Comparison of ENCODE assay signal across 20 cellular contexts in genomic region chr5:159257629-159258283, GRCh38. TPM values are rescaled to one million over a fixed set of nuclear protein-coding genes. Genes with fewer than 3 reads are reported as not detected.
DNase-seq lines count a peak whose midpoint lies in the region; ATAC-seq and TF ChIP-seq lines count a peak whose summit lies in the region.
"Had no signal": no experiment of that assay in that cellular context is flagged by ENCODE, and none has a peak within 500 bp of the region (broad histone marks: within the 10 kb centered on the region; RNA-seq: fewer than 3 reads in every experiment).

No MANE protein-coding gene starts in this region.

- no peak overlapping the region for H3K27ac Mint-ChIP-seq in endothelial cell (ENCODE audit: unreplicated experiment)
- H3K27ac Mint-ChIP-seq: CD4-positive, alpha-beta T cell had no signal

- ATAC-seq in psoas muscle, result no peak
- no peak for ATAC-seq in sciatic nerve
- ATAC-seq: A549, HCT116, Right ventricle myocardium inferior had no signal

- H3K4me2 ChIP-seq in PC-9, result no peak overlapping the region
- H3K4me2 ChIP-seq: A549 had no signal

- peaks cover 2% of the 10 kb centered on the region for H3K27me3 Mint-ChIP-seq in endothelial cell (ENCODE audit: unreplicated experiment)
- H3K27me3 Mint-ChIP-seq: CD4-positive, alpha-beta T cell had no signal

- H3K4me3 Mint-ChIP-seq in endothelial cell (ENCODE audit: unreplicated experiment), result no peak overlapping the region
- H3K4me3 Mint-ChIP-seq: CD4-positive, alpha-beta T cell had no signal

- H3K9me2 ChIP-seq in PC-9 (ENCODE audit: insufficient read depth), result no peaks in the 10 kb centered on the region

- intact Hi-C loops in PC-9 (cut with micrococcal nuclease; ENCODE audit: unreplicated experiment), result no loop called here
- intact Hi-C loops in psoas muscle (cut with DNase I), result no loop called here
- intact Hi-C loops in sciatic nerve (cut with DNase I), result no loop called here
- intact Hi-C loops in dorsolateral prefrontal cortex (cut with DNase I), result no loop called here

- H3F3A ChIP-seq in PC-9 (ENCODE audit: insufficient read depth, low read depth), result peaks cover 6% of the 10 kb centered on the region; the same call in 1 of the 2 replicates

- BruUV-seq in PC-9 (replicated peaks; lab: Mats Ljungman, UMichigan), result no TSS peak

- H3K4me3 ChIP-seq in PC-9 (no peak overlapping the region), psoas muscle (no peak overlapping the region), dorsolateral prefrontal cortex (no peak overlapping the region)
- H3K4me3 ChIP-seq: A549, GM23248, SK-N-MC had no signal

- no peaks in the 10 kb centered on the region for H4K20me1 ChIP-seq in PC-9 (ENCODE audit: insufficient read depth)

- H3K79me2 ChIP-seq in PC-9 (ENCODE audit: low read depth), result no peaks in the 10 kb centered on the region

- TF ChIP-seq CTCF in PC-9 (conservative IDR thresholded peaks at IDR 0.05) (0 out of 2 replicates have a peak, but pooled peaks have one; percentile 29), endothelial cell (IDR thresholded peaks at IDR 0.05; ENCODE audit: unreplicated experiment) (peak; percentile 47), psoas muscle (IDR thresholded peaks at IDR 0.05) (peak; percentile 5), dorsolateral prefrontal cortex (IDR thresholded peaks at IDR 0.05 in 54 of 56, conservative IDR thresholded peaks at IDR 0.05 in 2 of 56; ENCODE audit: low read depth in 1 of 56, partially characterized antibody in 56 of 56) (peak in 5 of 56 donors; percentile 7 to 29 (median 13))

- no peaks in the 10 kb centered on the region for H3K9me3 ChIP-seq in PC-9 (ENCODE audit: insufficient read depth, low read depth)
- no peaks in the 10 kb centered on the region for H3K9me3 ChIP-seq in psoas muscle
- H3K9me3 ChIP-seq: A549 had no signal

- peak; percentile 13 for DNase-seq in NCI-H82 (lab: John Stamatoyannopoulos, UW)
- no peak for DNase-seq in NCI-H82 treated with DMSO at 0.1 percent for 48 hours (lab: John Stamatoyannopoulos, UW; ENCODE audit: unreplicated experiment)
- DNase-seq in PC-9, result no peak
- DNase-seq in endothelial cell (ENCODE audit: low spot score), result no peak
- DNase-seq in psoas muscle, result no peak
- DNase-seq in sciatic nerve (ENCODE audit: low spot score), result no peak
- DNase-seq in dorsolateral prefrontal cortex, result no peak
- DNase-seq in activated CD4-positive, alpha-beta T cell treated with anti-CD3 and anti-CD28 coated beads, Interleukin-2, amount 50 U/mL, for 4 hours, result no peak
- DNase-seq: CD4-positive, alpha-beta T cell; DMS79 treated with DMSO at 0.1 percent for 48 hours; GM23248; NCI-H1417; NCI-H187 treated with DMSO at 0.1 percent for 48 hours; NCI-H2171; NCI-H446; NCI-H748 treated with DMSO at 0.1 percent for 48 hours had no signal

- H3K36me3 Mint-ChIP-seq in endothelial cell (ENCODE audit: low read depth, unreplicated experiment), result no peaks in the 10 kb centered on the region

- no peaks in the 10 kb centered on the region for H3K36me3 ChIP-seq in PC-9 (ENCODE audit: low read depth)
- H3K36me3 ChIP-seq in psoas muscle (ENCODE audit: insufficient read depth in 1 of 2, low read depth in 1 of 2), result no peaks in the 10 kb centered on the region

- H3K4me1 Mint-ChIP-seq in endothelial cell (ENCODE audit: unreplicated experiment), result peaks cover 3% of the 10 kb centered on the region

- H2AFZ ChIP-seq in PC-9, result no peak overlapping the region
- H2AFZ ChIP-seq: GM23248 had no signal

- H3K4me1 ChIP-seq in PC-9 (replicated peaks; ENCODE audit: insufficient read depth) (peaks cover 8% of the 10 kb centered on the region; the same call in 1 of the 2 replicates), psoas muscle (peaks cover 4% of the 10 kb centered on the region)

- CTCF ChIA-PET in PC-9 (lab: Charles Lee), result no interaction called here

- H3K27ac ChIP-seq in PC-9 (no peak overlapping the region), psoas muscle (no peak overlapping the region), dorsolateral prefrontal cortex (no peak overlapping the region)
- H3K27ac ChIP-seq: A549, GM23248, SK-N-MC had no signal

- WGBS in psoas muscle, 3 donors, result 72 to 78% (median 77%) methylated on average over 6 of the region's 6 CpGs

- no peaks in the 10 kb centered on the region for H3K27me3 ChIP-seq in PC-9 (ENCODE audit: insufficient read depth, low read depth)
- H3K27me3 ChIP-seq in psoas muscle (ENCODE audit: insufficient read depth in 3 of 3, low read length in 2 of 3), result peaks cover 0 to 10% (median 0%) of the 10 kb centered on the region in 3 donors
- H3K27me3 ChIP-seq in dorsolateral prefrontal cortex, result peaks cover 0 to 5% (median 0%) of the 10 kb centered on the region in 45 donors

- no peaks in the 10 kb centered on the region for H3K9me3 Mint-ChIP-seq in endothelial cell (ENCODE audit: unreplicated experiment)
- H3K9me3 Mint-ChIP-seq: CD4-positive, alpha-beta T cell had no signal

- POLR2A ChIA-PET in PC-9 (lab: Charles Lee; ENCODE audit: unreplicated experiment), result no interaction called here

RNA-seq across cellular contexts. Expression of gene UBLCP1, which starts 5.3 kb away (rescaled TPM):
- total RNA-seq in PC-9 (2021) (22.1 and 27.8 TPM in 2 replicates), endothelial cell (ENCODE audit: unreplicated experiment) (24.5 TPM), psoas muscle (10 to 100 TPM in 3 of 4 donors, 1 to 10 TPM in 1; 8.3 to 16.4 (median 11.3) TPM), sciatic nerve (22.6 TPM), dorsolateral prefrontal cortex (10 to 100 TPM; 11.9 to 47.4 (median 34.2) TPM)
- 10 to 100 TPM in 2 of 3 donors, 1 to 10 TPM in 1; 9.2 to 21.0 (median 18.1) TPM for polyA plus RNA-seq in psoas muscle

RNA-seq across cellular contexts. Expression of gene RNF145, which starts 48.4 kb away (rescaled TPM):
- total RNA-seq in PC-9 (2021) (48.2 and 54.5 TPM in 2 replicates), endothelial cell (ENCODE audit: unreplicated experiment) (102 TPM), psoas muscle (10 to 100 TPM in 3 of 4 donors, 1 to 10 TPM in 1; 8.8 to 17.8 (median 13.8) TPM), sciatic nerve (68.2 TPM), dorsolateral prefrontal cortex (100 to 1,000 TPM in 4 of 120 experiments, 10 to 100 TPM in 116; 47.7 to 107 (median 74.3) TPM)
- 10 to 100 TPM in 2 of 3 donors, 1 to 10 TPM in 1; 6.0 to 13.3 (median 13.2) TPM for polyA plus RNA-seq in psoas muscle
